25 cellular contexts compared by ENCODE assay signal in the genomic region with DNA sequence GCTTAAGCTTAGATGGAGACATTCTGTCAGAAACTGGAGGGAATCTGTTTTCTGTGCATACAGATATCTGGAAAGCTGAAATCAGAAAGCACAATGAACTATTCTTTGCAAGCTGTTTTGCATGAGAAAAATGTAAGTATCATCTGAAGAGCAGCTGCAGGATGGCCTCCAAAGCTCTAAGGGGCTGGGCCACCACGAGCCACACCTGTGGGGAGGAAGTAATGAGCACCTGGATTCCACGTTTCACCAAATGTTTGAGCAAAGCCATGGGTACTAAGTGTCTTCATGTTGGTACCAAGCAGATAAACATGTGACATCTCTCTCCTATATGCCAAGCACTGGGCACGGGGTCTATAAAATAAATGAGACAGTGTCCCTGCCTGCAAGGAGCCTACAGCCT.
"Had no signal": no experiment of that assay in that cellular context is flagged by ENCODE, and none has a peak within 500 bp of the region (broad histone marks: within the 10 kb centered on the region; RNA-seq: fewer than 3 reads in every experiment).

No MANE protein-coding gene starts in this region.

- H3K27me3 ChIP-seq: pancreas, sigmoid colon, tibial nerve, uterus had no signal

- H3K9me3 ChIP-seq: lower lobe of right lung, pancreas, prostate gland, sigmoid colon, tibial nerve, uterus had no signal

- DNase-seq: hippocampal formation; kidney glomerular epithelial cell; left cardiac atrium; left ventricle myocardium superior; lower lobe of right lung; mammary epithelial cell; mesenchymal stem cell; naive thymus-derived CD8-positive, alpha-beta T cell; nucleus accumbens; pancreas; posterior cingulate gyrus; retina; right cardiac atrium; sigmoid colon; stimulated activated CD4-positive, alpha-beta T cell treated with anti-CD3 and anti-CD28 coated beads, Interleukin-1b, Interleukin-23, amount 100 ng/mL, for 48 hours; stimulated activated CD4-positive, alpha-beta T cell treated with anti-CD3 and anti-CD28 coated beads, Interleukin-2, amount 100 ng/mL, for 48 hours; stimulated activated CD4-positive, alpha-beta T cell treated with anti-CD3 and anti-CD28 coated beads, Interleukin-4, amount 100 ng/mL, for 4 hours; stimulated activated CD8-positive, alpha-beta memory T cell treated with anti-CD3 and anti-CD28 coated beads, Interleukin-4, amount 100 ng/mL, for 48 hours; stimulated activated naive CD4-positive, alpha-beta T cell treated with Interleukin-2 at 50 U/mL for 16 hours; stimulated activated naive CD8-positive, alpha-beta T cell treated with anti-CD3 and anti-CD28 coated beads, Interleukin-15, amount 100 ng/mL, for 72 hours; substantia nigra; uterus had no signal

- H3K4me1 ChIP-seq: lower lobe of right lung, prostate gland, uterus had no signal

- H3K36me3 ChIP-seq: lower lobe of right lung, pancreas, prostate gland, sigmoid colon, tibial nerve, uterus had no signal

- H3K27ac ChIP-seq: lower lobe of right lung, pancreas, prostate gland, sigmoid colon, tibial nerve, uterus had no signal

- H3K4me3 ChIP-seq: lower lobe of right lung, pancreas, prostate gland, sigmoid colon, smooth muscle cell, tibial nerve, uterus had no signal
